ENCODE assay signal across 8 cellular contexts in the genomic region with DNA sequence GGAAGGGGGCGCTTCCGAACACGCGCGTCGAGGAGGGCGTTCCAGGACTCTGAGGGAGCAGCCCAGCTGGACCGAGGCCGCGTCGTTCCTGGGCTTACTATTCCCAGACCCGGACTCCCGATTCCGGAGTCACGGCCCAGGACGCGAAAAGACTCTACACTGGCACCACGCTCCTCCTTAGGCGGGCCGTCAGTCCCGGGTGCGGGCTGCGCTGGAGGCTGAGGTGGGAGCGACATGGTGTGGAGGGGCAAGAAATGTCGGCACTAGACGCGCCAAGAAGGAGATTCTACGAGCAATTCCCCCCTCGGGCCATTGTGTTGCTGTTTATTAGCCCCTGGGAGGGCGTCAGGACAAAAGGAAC. TPM values are rescaled to one million over a fixed set of nuclear protein-coding genes. Genes with fewer than 3 reads are reported as not detected.
DNase-seq lines count a peak whose midpoint lies in the region; ATAC-seq and TF ChIP-seq lines count a peak whose summit lies in the region.

No MANE protein-coding gene starts in this region.

- peak; percentile 10 for ATAC-seq in GM18508 (IDR thresholded peaks at IDR 0.05; ENCODE audit: insufficient read depth, unreplicated experiment)
- peak; percentile 24 for ATAC-seq in RWPE2 (ENCODE audit: low read depth)

- peaks cover 43% of the 10 kb centered on the region for H3K27me3 Mint-ChIP-seq in nephron progenitor cell (ENCODE audit: low read depth, poor library complexity)

- no peaks in the 10 kb centered on the region for H3K36me3 ChIP-seq in RWPE2 (ENCODE audit: low read depth)

- H3K9me3 Mint-ChIP-seq in nephron progenitor cell, result peaks cover 5% of the 10 kb centered on the region

- POLR2A ChIA-PET in HEK293T (lab: Yijun Ruan, JAX), result no interaction called here

- H3K4me1 Mint-ChIP-seq in nephron progenitor cell, result peaks cover 6% of the 10 kb centered on the region

- H3K27ac ChIP-seq in RWPE2 (ENCODE audit: poor library complexity, severe bottlenecking), result no peak overlapping the region

- no peaks in the 10 kb centered on the region for H3K9me3 ChIP-seq in RWPE2 (ENCODE audit: severe bottlenecking)

- H3K27ac Mint-ChIP-seq in nephron progenitor cell, result no peak overlapping the region

- CTCF ChIA-PET in HEK293T (lab: Yijun Ruan, JAX), result no interaction called here

- peak overlapping the region; percentile 84 for H3K4me3 Mint-ChIP-seq in nephron progenitor cell

- peak overlapping the region; percentile 42 for H3K4me3 ChIP-seq in RWPE2 (ENCODE audit: severe bottlenecking)
- H3K4me3 ChIP-seq in epithelial cell of esophagus (ENCODE audit: low read length), result peak overlapping the region; percentile 53

- no peaks in the 10 kb centered on the region for H3K4me1 ChIP-seq in RWPE2 (ENCODE audit: insufficient read depth, poor library complexity, severe bottlenecking)

- TF ChIP-seq CTCF in RWPE2 (IDR thresholded peaks at IDR 0.05; ENCODE audit: poor library complexity, severe bottlenecking) (no peak), epithelial cell of esophagus (IDR thresholded peaks at IDR 0.05; ENCODE audit: insufficient read depth, low read depth, low read length, missing control alignments) (no peak), nephron progenitor cell (IDR thresholded peaks at IDR 0.05) (no peak)

- DNase-seq in HEK293T (ENCODE audit: extremely low spot score) (peak; percentile 23), RWPE2 (ENCODE audit: low spot score) (no peak), epithelial cell of esophagus (ENCODE audit: low read depth) (no peak), nephron progenitor cell (peak; percentile 44), NOMO-1 treated with dmso at 0.1 percent for 144 hours (lab: John Stamatoyannopoulos, UW; ENCODE audit: unreplicated experiment) (no peak), cerebellum (ENCODE audit: low spot score) (no peak), NCI-H128 (lab: John Stamatoyannopoulos, UW; ENCODE audit: unreplicated experiment) (no peak)

- peaks cover 9% of the 10 kb centered on the region for H3K27me3 ChIP-seq in RWPE2 (ENCODE audit: insufficient read depth, poor library complexity, severe bottlenecking)

- no peaks in the 10 kb centered on the region for H3K36me3 Mint-ChIP-seq in nephron progenitor cell (ENCODE audit: low read depth)

TF ChIP-seq in HEK293T, 16 proteins besides CTCF, POLR2A, EP300 and RAD21:
- TF ChIP-seq TARDBP (IDR thresholded peaks at IDR 0.05) (no peak), SUZ12 (IDR thresholded peaks at IDR 0.05) (no peak), L3MBTL2 (conservative IDR thresholded peaks at IDR 0.05) (no peak), LEF1 (IDR thresholded peaks at IDR 0.05; ENCODE audit: borderline replicate concordance) (no peak), ARNT (IDR thresholded peaks at IDR 0.05) (no peak), FOXM1 (IDR thresholded peaks at IDR 0.05; ENCODE audit: borderline replicate concordance) (no peak), FOXA1 (IDR thresholded peaks at IDR 0.05) (no peak), ZNF384 (IDR thresholded peaks at IDR 0.05) (no peak), SP1 (IDR thresholded peaks at IDR 0.05) (no peak), BHLHE40 (IDR thresholded peaks at IDR 0.05; ENCODE audit: borderline replicate concordance) (no peak), ELF4 (IDR thresholded peaks at IDR 0.05) (no peak), CTBP1 (IDR thresholded peaks at IDR 0.05; ENCODE audit: borderline replicate concordance) (no peak), NFRKB (IDR thresholded peaks at IDR 0.05) (no peak)
- TF ChIP-seq, protein P1, sequence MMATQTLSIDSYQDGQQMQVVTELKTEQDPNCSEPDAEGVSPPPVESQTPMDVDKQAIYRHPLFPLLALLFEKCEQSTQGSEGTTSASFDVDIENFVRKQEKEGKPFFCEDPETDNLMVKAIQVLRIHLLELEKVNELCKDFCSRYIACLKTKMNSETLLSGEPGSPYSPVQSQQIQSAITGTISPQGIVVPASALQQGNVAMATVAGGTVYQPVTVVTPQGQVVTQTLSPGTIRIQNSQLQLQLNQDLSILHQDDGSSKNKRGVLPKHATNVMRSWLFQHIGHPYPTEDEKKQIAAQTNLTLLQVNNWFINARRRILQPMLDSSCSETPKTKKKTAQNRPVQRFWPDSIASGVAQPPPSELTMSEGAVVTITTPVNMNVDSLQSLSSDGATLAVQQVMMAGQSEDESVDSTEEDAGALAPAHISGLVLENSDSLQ (IDR thresholded peaks at IDR 0.05), result no peak

RNA-seq across cellular contexts. Expression of gene RUNDC3B, which starts 0.6 kb away (rescaled TPM):
- 37.1 TPM for total RNA-seq in cerebellum

RNA-seq across cellular contexts. Expression of gene ABCB1, which starts 26.9 kb away (rescaled TPM):
- 10.4 TPM for total RNA-seq in cerebellum

Comparison
In these comparisons a context has a peak if more than half of its experiments do, and no peak if none do; other contexts are left out.
1. DNase-seq: peak in HEK293T (single experiment) and nephron progenitor cell (single experiment); none in RWPE2 (single experiment), epithelial cell of esophagus (single experiment), NOMO-1 treated with dmso at 0.1 percent for 144 hours (single experiment), cerebellum (single experiment) and NCI-H128 (single experiment).